In genomic region chr1:24769656-24770651, GRCh38 we compare ENCODE assay signal across 8 cellular contexts. TPM values are rescaled to one million over a fixed set of nuclear protein-coding genes. Genes with fewer than 3 reads are reported as not detected.
A peak's percentile ranks its signal among the peaks of the same experiment; 100 is the strongest.
DNase-seq lines count a peak whose midpoint lies in the region; ATAC-seq lines count a peak whose summit lies in the region.

No MANE protein-coding gene starts in this region.

- DNase-seq in GDM1 (lab: John Stamatoyannopoulos, UW) (peak; percentile 51), OCI-M1 (lab: John Stamatoyannopoulos, UW) (peak; percentile 79), fibroblast of gingiva (ENCODE audit: low read depth) (peak; percentile 92), renal cortical epithelial cell (ENCODE audit: low read depth) (peak; percentile 99)
- no peak for DNase-seq in activated CD4-positive, alpha-beta T cell treated with anti-CD3 and anti-CD28 coated beads, Interleukin-2, amount 50 U/mL, for 1 hour
- DNase-seq in activated naive CD4-positive, alpha-beta T cell (lab: John Stamatoyannopoulos, UW), result no peak

- ATAC-seq in GM19455 (IDR thresholded peaks at IDR 0.05; ENCODE audit: unreplicated experiment) (no peak), GM18909 (IDR thresholded peaks at IDR 0.05; ENCODE audit: poor library complexity, unreplicated experiment) (no peak)

RNA-seq across cellular contexts. Expression of gene CLIC4, which starts 24.7 kb away (rescaled TPM):
- total RNA-seq in renal cortical epithelial cell, result 309 and 384 TPM in 2 replicates

Comparison
In these comparisons a context has a peak if more than half of its experiments do, and no peak if none do; other contexts are left out.
1. DNase-seq: peak in GDM1 (single experiment), OCI-M1 (single experiment), fibroblast of gingiva (single experiment) and renal cortical epithelial cell (single experiment); none in activated CD4-positive, alpha-beta T cell treated with anti-CD3 and anti-CD28 coated beads, Interleukin-2, amount 50 U/mL, for 1 hour (single experiment) and activated naive CD4-positive, alpha-beta T cell (0 of 4).